ENCODE assay signal across 1 cellular context in genomic region chr16:66848172-66848571, GRCh38.
TF ChIP-seq lines count a peak whose summit lies in the region.

No MANE protein-coding gene starts in this region.

TF ChIP-seq in K562, 482 proteins besides CTCF, POLR2A, EP300 and RAD21:
- TF ChIP-seq NCOA1 (IDR thresholded peaks at IDR 0.05; ENCODE audit: low read depth) (no peak), ZBTB7A (IDR thresholded peaks at IDR 0.05; ENCODE audit: borderline replicate concordance, control insufficient read depth, low read depth, low read length) (peak; percentile 46; the same call in 1 of the 2 replicates)
- TF ChIP-seq, protein P1, sequence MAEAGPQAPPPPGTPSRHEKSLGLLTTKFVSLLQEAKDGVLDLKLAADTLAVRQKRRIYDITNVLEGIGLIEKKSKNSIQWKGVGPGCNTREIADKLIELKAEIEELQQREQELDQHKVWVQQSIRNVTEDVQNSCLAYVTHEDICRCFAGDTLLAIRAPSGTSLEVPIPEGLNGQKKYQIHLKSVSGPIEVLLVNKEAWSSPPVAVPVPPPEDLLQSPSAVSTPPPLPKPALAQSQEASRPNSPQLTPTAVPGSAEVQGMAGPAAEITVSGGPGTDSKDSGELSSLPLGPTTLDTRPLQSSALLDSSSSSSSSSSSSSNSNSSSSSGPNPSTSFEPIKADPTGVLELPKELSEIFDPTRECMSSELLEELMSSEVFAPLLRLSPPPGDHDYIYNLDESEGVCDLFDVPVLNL (CRISPR knock-in tag; IDR thresholded peaks at IDR 0.05; ENCODE audit: low read depth): no peak
- TF ChIP-seq, protein P2, sequence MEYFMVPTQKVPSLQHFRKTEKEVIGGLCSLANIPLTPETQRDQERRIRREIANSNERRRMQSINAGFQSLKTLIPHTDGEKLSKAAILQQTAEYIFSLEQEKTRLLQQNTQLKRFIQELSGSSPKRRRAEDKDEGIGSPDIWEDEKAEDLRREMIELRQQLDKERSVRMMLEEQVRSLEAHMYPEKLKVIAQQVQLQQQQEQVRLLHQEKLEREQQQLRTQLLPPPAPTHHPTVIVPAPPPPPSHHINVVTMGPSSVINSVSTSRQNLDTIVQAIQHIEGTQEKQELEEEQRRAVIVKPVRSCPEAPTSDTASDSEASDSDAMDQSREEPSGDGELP (CRISPR knock-in tag; IDR thresholded peaks at IDR 0.05; ENCODE audit: borderline replicate concordance): no peak
